ENCODE assay signal across 19 cellular contexts in the genomic region with DNA sequence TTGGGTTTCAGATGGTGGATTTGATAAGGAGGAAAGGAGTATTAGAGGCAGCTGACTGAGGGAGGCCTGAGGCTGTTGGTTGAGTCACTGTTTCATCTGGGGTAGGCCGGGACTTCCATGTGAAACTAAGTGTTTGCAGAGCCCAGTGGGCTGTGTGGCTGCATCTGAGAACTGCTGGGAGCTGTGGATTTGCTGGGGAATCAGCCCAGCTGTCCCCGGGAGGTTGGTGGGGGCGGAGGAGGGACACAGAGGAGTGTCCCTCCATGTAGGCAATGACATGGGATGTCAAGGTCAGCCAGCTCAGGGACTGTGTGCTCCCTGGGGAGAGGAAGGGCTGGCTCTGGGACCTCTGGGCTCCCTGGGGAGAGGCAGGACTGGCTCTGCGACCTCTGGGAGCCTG. TPM values are rescaled to one million over a fixed set of nuclear protein-coding genes. Genes with fewer than 3 reads are reported as not detected.
DNase-seq lines count a peak whose midpoint lies in the region; ATAC-seq and TF ChIP-seq lines count a peak whose summit lies in the region.
"Had no signal": no experiment of that assay in that cellular context is flagged by ENCODE, and none has a peak within 500 bp of the region (broad histone marks: within the 10 kb centered on the region; RNA-seq: fewer than 3 reads in every experiment).

No MANE protein-coding gene starts in this region.

- no peaks in the 10 kb centered on the region for H3K36me3 Mint-ChIP-seq in activated naive CD4-positive, alpha-beta T cell treated with anti-CD3 and anti-CD28 coated beads, Interleukin-2, amount 10 ng/mL, durations not matched to agents 7 days and 5 days
- H3K36me3 Mint-ChIP-seq: stimulated activated memory B cell treated with anti-CD40 and anti-IgM and Interleukin-4, amounts not matched to agents 10 μg/mL and 1 μg/mL and 100 μg/mL, for 72 hours had no signal

- ATAC-seq in PC-3, result peak; percentile 18; the same call in 1 of the 2 replicates
- ATAC-seq in stimulated activated naive CD8-positive, alpha-beta T cell treated with anti-CD3 and anti-CD28 coated beads, Interleukin-15, Interleukin-2, amounts not matched to agents 100 U/mL and 50 U/mL, for 24 hours, result peak; percentile 57
- ATAC-seq: stimulated activated memory B cell treated with anti-CD40 and anti-IgM and Interleukin-4, amounts not matched to agents 10 μg/mL and 1 μg/mL and 100 μg/mL, for 72 hours had no signal

- no peaks in the 10 kb centered on the region for H3K9me2 ChIP-seq in PC-3 (replicated peaks; ENCODE audit: low read length)

- H3K4me1 Mint-ChIP-seq in activated naive CD4-positive, alpha-beta T cell treated with anti-CD3 and anti-CD28 coated beads, Interleukin-2, amount 10 ng/mL, durations not matched to agents 7 days and 5 days, result peaks cover 57% of the 10 kb centered on the region

- H3K4me3 ChIP-seq in PC-3 (ENCODE audit: low read length) (no peak overlapping the region), fibroblast of the aortic adventitia (ENCODE audit: low read depth, low read length) (no peak overlapping the region)
- H3K4me3 ChIP-seq: breast epithelium, hepatocyte, ovary had no signal

- POLR2A ChIA-PET in PC-3 (lab: Charles Lee; ENCODE audit: unreplicated experiment), result no interaction called here

- peaks cover 3% of the 10 kb centered on the region for H3K9me3 Mint-ChIP-seq in activated naive CD4-positive, alpha-beta T cell treated with anti-CD3 and anti-CD28 coated beads, Interleukin-2, amount 10 ng/mL, durations not matched to agents 7 days and 5 days

- no peaks in the 10 kb centered on the region for H3K79me2 ChIP-seq in PC-3 (ENCODE audit: low read length)
- H3K79me2 ChIP-seq: hepatocyte had no signal

- intact Hi-C loops in PC-3 (cut with micrococcal nuclease), result loop anchor here (5.0 kb wide), 1 partner anchor 118 kb away; no protein-coding TSS in a partner anchor

- no peak for TF ChIP-seq CTCF in PC-3 (conservative IDR thresholded peaks at IDR 0.05; ENCODE audit: low read depth, low read length)
- TF ChIP-seq CTCF in fibroblast of the aortic adventitia (IDR thresholded peaks at IDR 0.05; ENCODE audit: insufficient read depth, low read length), result no peak

- no peak overlapping the region for H3K4me2 ChIP-seq in PC-3 (ENCODE audit: low read length)
- H3K4me2 ChIP-seq: hepatocyte had no signal

- CTCF ChIA-PET in activated naive CD4-positive, alpha-beta T cell treated with anti-CD3 and anti-CD28 coated beads, Interleukin-2, amount 10 ng/mL, durations not matched to agents 7 days and 5 days (lab: Charles Lee), result interaction anchor here (0.6 to 11.3 kb wide), 15 partner anchors 15 to 140 kb away, joined by 3 to 208 read pairs (median 6); a partner anchor contains a TSS
- CTCF ChIA-PET in PC-3 (lab: Charles Lee), result interaction anchor here (1.7 kb wide), 1 partner anchor 15 kb away, joined by 9 read pairs; no protein-coding TSS in a partner anchor

- H3K27me3 ChIP-seq in PC-3 (ENCODE audit: low read length), result no peaks in the 10 kb centered on the region
- H3K27me3 ChIP-seq: breast epithelium, hepatocyte, ovary had no signal

- no TSS peak for BruUV-seq in PC-3 (replicated peaks; lab: Mats Ljungman, UMichigan)

- H3K27me3 Mint-ChIP-seq in activated naive CD4-positive, alpha-beta T cell treated with anti-CD3 and anti-CD28 coated beads, Interleukin-2, amount 10 ng/mL, durations not matched to agents 7 days and 5 days, result no peaks in the 10 kb centered on the region

- H3K4me1 ChIP-seq in PC-3 (ENCODE audit: insufficient read depth, low read length), result peaks cover 27% of the 10 kb centered on the region
- H3K4me1 ChIP-seq: breast epithelium had no signal

- H3K27ac Mint-ChIP-seq in activated naive CD4-positive, alpha-beta T cell treated with anti-CD3 and anti-CD28 coated beads, Interleukin-2, amount 10 ng/mL, durations not matched to agents 7 days and 5 days, result peak overlapping the region; percentile 83
- H3K27ac Mint-ChIP-seq: stimulated activated memory B cell treated with anti-CD40 and anti-IgM and Interleukin-4, amounts not matched to agents 10 μg/mL and 1 μg/mL and 100 μg/mL, for 72 hours had no signal

- peak overlapping the region; percentile 1 for H3K4me3 Mint-ChIP-seq in activated naive CD4-positive, alpha-beta T cell treated with anti-CD3 and anti-CD28 coated beads, Interleukin-2, amount 10 ng/mL, durations not matched to agents 7 days and 5 days
- H3K4me3 Mint-ChIP-seq: stimulated activated memory B cell treated with anti-CD40 and anti-IgM and Interleukin-4, amounts not matched to agents 10 μg/mL and 1 μg/mL and 100 μg/mL, for 72 hours had no signal

- H4K20me1 ChIP-seq in PC-3 (ENCODE audit: low read length), result no peaks in the 10 kb centered on the region

- H3K27ac ChIP-seq in PC-3 (ENCODE audit: low read length), result no peak overlapping the region
- H3K27ac ChIP-seq: breast epithelium, hepatocyte, ovary had no signal

- H3K9me3 ChIP-seq in PC-3 (ENCODE audit: low read length), result no peaks in the 10 kb centered on the region
- H3K9me3 ChIP-seq: breast epithelium, ovary had no signal

- peak overlapping the region; percentile 40; the same call in 1 of the 2 replicates for H2AFZ ChIP-seq in PC-3 (ENCODE audit: low read length)
- H2AFZ ChIP-seq: hepatocyte had no signal

- DNase-seq in activated naive CD4-positive, alpha-beta T cell treated with anti-CD3 and anti-CD28 coated beads, Interleukin-2, amount 10 ng/mL, durations not matched to agents 7 days and 5 days, result peak; percentile 46
- DNase-seq in activated naive CD4-positive, alpha-beta T cell treated with Interleukin-2 at 50 U/mL for 16 hours, result no peak
- DNase-seq in PC-3, result peak; percentile 46
- DNase-seq in fibroblast of the aortic adventitia (ENCODE audit: low read depth), result peak; percentile 7
- no peak for DNase-seq in stimulated activated naive CD8-positive, alpha-beta T cell treated with anti-CD3 and anti-CD28 coated beads, Interleukin-15, Interleukin-2, amounts not matched to agents 100 U/mL and 50 U/mL, for 24 hours
- no peak for DNase-seq in UCSD-AML1 (lab: John Stamatoyannopoulos, UW; ENCODE audit: unreplicated experiment)
- no peak for DNase-seq in H4 (ENCODE audit: low spot score)
- DNase-seq in anterior cingulate cortex (lab: John Stamatoyannopoulos, UW), result no peak
- DNase-seq: activated CD4-positive, alpha-beta T cell treated with anti-CD3 and anti-CD28 coated beads, Interleukin-2, amount 50 U/mL, for 1 hour; KG1; NCI-H1436 treated with DMSO at 0.1 percent for 48 hours; ovary; SHP77 had no signal

- H3F3A ChIP-seq in PC-3 (ENCODE audit: low read length, unreplicated experiment), result no peaks in the 10 kb centered on the region

- no peak overlapping the region for H3K9ac ChIP-seq in PC-3 (ENCODE audit: low read length)

- no peaks in the 10 kb centered on the region for H3K36me3 ChIP-seq in PC-3 (ENCODE audit: low read depth, low read length)
- H3K36me3 ChIP-seq: breast epithelium, ovary had no signal

RNA-seq across cellular contexts. Expression of a gene that starts 36.4 kb away (rescaled TPM):
- total RNA-seq in PC-3 (2014; rRNA removed), result not detected in 2 replicates
- total RNA-seq in fibroblast of the aortic adventitia (ENCODE audit: low replicate concordance), result not detected in 2 replicates
- not detected in 2 replicates for total RNA-seq in H4 (2014; rRNA removed; shearing (Covaris generic))
- total RNA-seq: breast epithelium, fibroblast of lung, ovary, skeletal muscle tissue, ureter had no signal

RNA-seq across cellular contexts. Expression of a gene that starts 44.2 kb away (rescaled TPM):
- total RNA-seq in PC-3 (2014; rRNA removed) (0.18 TPM in 1 of 2 replicates, not detected in the other), fibroblast of the aortic adventitia (ENCODE audit: low replicate concordance) (not detected in 2 replicates)
- not detected in 2 replicates for total RNA-seq in H4 (2014; rRNA removed; shearing (Covaris generic))
- total RNA-seq: breast epithelium, fibroblast of lung, hepatocyte, ovary, skeletal muscle tissue, ureter had no signal

Comparison
In these comparisons a context has a peak if more than half of its experiments do, and no peak if none do; other contexts are left out.
1. DNase-seq: peak in activated naive CD4-positive, alpha-beta T cell treated with anti-CD3 and anti-CD28 coated beads, Interleukin-2, amount 10 ng/mL, durations not matched to agents 7 days and 5 days (single experiment), PC-3 (single experiment) and fibroblast of the aortic adventitia (single experiment); none in activated naive CD4-positive, alpha-beta T cell treated with Interleukin-2 at 50 U/mL for 16 hours (single experiment), stimulated activated naive CD8-positive, alpha-beta T cell treated with anti-CD3 and anti-CD28 coated beads, Interleukin-15, Interleukin-2, amounts not matched to agents 100 U/mL and 50 U/mL, for 24 hours (single experiment), UCSD-AML1 (single experiment), H4 (single experiment) and anterior cingulate cortex (0 of 58).